Comparison of ENCODE assay signal across 1 cellular context in the genomic region with DNA sequence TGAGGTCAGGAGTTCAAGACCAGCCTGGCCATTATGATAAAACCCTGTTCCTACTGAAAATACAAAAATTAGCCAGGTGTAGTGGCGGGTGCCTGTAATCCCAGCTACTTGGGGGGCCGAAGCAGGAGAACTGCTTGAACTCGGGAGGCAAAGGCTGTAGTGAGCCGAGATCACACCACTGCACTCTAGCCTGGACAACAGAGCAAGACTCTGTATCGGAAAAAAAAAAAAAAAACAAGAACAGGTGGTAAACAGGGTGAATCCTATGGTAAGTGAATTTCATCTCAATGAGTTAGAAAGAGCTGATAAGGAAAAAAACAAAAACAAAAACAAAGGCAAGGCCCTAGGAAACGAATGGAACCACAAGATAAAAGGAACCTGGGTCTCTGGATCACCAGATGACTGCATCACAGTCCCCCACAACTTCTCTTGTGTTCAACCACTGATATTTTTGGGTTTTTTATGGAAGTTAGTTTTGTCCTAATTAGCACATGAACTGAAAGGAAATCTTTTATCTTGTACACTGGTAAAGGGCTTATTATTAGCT.
TF ChIP-seq lines count a peak whose summit lies in the region.

No MANE protein-coding gene starts in this region.

TF ChIP-seq in K562, 482 proteins besides CTCF, POLR2A, EP300 and RAD21 (continued from another document):
- TF ChIP-seq BMI1 (IDR thresholded peaks at IDR 0.05; ENCODE audit: low read length) (no peak), ADNP (tag; IDR thresholded peaks at IDR 0.05) (peak; percentile 47; the same call in 1 of the 2 replicates), DPF2 (IDR thresholded peaks at IDR 0.05) (0 out of 2 replicates have a peak, but pooled peaks have one; percentile 23), CBFA2T3 (IDR thresholded peaks at IDR 0.05) (peak; percentile 47)
- TF ChIP-seq, protein P1, sequence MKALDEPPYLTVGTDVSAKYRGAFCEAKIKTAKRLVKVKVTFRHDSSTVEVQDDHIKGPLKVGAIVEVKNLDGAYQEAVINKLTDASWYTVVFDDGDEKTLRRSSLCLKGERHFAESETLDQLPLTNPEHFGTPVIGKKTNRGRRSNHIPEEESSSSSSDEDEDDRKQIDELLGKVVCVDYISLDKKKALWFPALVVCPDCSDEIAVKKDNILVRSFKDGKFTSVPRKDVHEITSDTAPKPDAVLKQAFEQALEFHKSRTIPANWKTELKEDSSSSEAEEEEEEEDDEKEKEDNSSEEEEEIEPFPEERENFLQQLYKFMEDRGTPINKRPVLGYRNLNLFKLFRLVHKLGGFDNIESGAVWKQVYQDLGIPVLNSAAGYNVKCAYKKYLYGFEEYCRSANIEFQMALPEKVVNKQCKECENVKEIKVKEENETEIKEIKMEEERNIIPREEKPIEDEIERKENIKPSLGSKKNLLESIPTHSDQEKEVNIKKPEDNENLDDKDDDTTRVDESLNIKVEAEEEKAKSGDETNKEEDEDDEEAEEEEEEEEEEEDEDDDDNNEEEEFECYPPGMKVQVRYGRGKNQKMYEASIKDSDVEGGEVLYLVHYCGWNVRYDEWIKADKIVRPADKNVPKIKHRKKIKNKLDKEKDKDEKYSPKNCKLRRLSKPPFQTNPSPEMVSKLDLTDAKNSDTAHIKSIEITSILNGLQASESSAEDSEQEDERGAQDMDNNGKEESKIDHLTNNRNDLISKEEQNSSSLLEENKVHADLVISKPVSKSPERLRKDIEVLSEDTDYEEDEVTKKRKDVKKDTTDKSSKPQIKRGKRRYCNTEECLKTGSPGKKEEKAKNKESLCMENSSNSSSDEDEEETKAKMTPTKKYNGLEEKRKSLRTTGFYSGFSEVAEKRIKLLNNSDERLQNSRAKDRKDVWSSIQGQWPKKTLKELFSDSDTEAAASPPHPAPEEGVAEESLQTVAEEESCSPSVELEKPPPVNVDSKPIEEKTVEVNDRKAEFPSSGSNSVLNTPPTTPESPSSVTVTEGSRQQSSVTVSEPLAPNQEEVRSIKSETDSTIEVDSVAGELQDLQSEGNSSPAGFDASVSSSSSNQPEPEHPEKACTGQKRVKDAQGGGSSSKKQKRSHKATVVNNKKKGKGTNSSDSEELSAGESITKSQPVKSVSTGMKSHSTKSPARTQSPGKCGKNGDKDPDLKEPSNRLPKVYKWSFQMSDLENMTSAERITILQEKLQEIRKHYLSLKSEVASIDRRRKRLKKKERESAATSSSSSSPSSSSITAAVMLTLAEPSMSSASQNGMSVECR (CRISPR knock-in tag; IDR thresholded peaks at IDR 0.05) = no peak
